ENCODE assay signal across 25 cellular contexts in genomic region chr18:50724631-50725235, GRCh38.
DNase-seq lines count a peak whose midpoint lies in the region; ATAC-seq, FAIRE-seq and TF ChIP-seq lines count a peak whose summit lies in the region.
"Had no signal": no experiment of that assay in that cellular context is flagged by ENCODE, and none has a peak within 500 bp of the region (broad histone marks: within the 10 kb centered on the region; RNA-seq: fewer than 3 reads in every experiment).

No MANE protein-coding gene starts in this region.

- no peak overlapping the region for H4K91ac ChIP-seq in H1 (replicated peaks; ENCODE audit: insufficient read length, low read length)

- H3K27me3 ChIP-seq in H7 (ENCODE audit: control insufficient read depth, insufficient read depth, low read length) (no peaks in the 10 kb centered on the region), H1 (replicated peaks in 1 of 4; ENCODE audit: control insufficient read depth in 3 of 4, extremely low read depth in 1 of 4, insufficient read depth in 3 of 4, low read length in 3 of 4) (no peaks in the 10 kb centered on the region), ovary (no peaks in the 10 kb centered on the region)
- H3K27me3 ChIP-seq: Peyer's patch had no signal

- H3K27ac ChIP-seq in H1 (ENCODE audit: low read depth, low read length) = no peak overlapping the region
- no peak overlapping the region for H3K27ac ChIP-seq in ovary
- H3K27ac ChIP-seq: C4-2B, Peyer's patch had no signal

- no peak overlapping the region for H3K56ac ChIP-seq in H1 (replicated peaks; ENCODE audit: insufficient read length, low read depth, low read length)

- TF ChIP-seq RAD21 in H1 (IDR thresholded peaks at IDR 0.05 in 1 of 2, conservative IDR thresholded peaks at IDR 0.05 in 1 of 2; ENCODE audit: low read depth in 2 of 2, low read length in 2 of 2) = no peak

- DNase-seq in H7 (peak; percentile 12), H1 (ENCODE audit: low read depth in 1 of 2, low spot score in 2 of 2) (no peak), left ventricle myocardium superior (peak; percentile 48), ovary (peak in 3 of 5 donors; percentile 47 to 55 (median 54)), dermis blood vessel endothelial cell (no peak)
- DNase-seq: Caco-2; CD8-positive, alpha-beta T cell; DMS79 treated with DMSO at 0.1 percent for 48 hours; GF-D8; GOT3; NCI-H1092; NCI-H1417 treated with DMSO at 0.1 percent for 48 hours; NCI-H1694 treated with DMSO at 0.1 percent for 48 hours; NCI-H2081 treated with DMSO at 0.1 percent for 48 hours; NCI-H2171 treated with DMSO at 0.1 percent for 48 hours; NCI-H345; NCI-H510A treated with DMSO at 0.1 percent for 48 hours; NCI-H774; Peyer's patch; SK-N-SH; SW 1271 had no signal

- WGBS in H1 (ENCODE audit: extremely low coverage in 1 of 2, insufficient coverage in 1 of 2, insufficient read length in 1 of 2, insufficient replicate concordance in 2 of 2, low coverage in 1 of 2, low lambda C conversion rate in 2 of 2, missing lambda C conversion rate in 1 of 2), 2 experiments = 95% methylated on average over 6 of the region's 7 CpGs; no CpG with 5 or more reads in 1 of the 2 experiments
- WGBS in ovary, 3 donors = 31 to 42% (median 32%) methylated on average over 7 of the region's 7 CpGs

- intact Hi-C loops in left ventricle myocardium superior (cut with micrococcal nuclease) (no loop called here), ovary (cut with DNase I) (no loop called here)

- H3K4me3 ChIP-seq in H7 (ENCODE audit: insufficient read depth, low read depth, low read length) (no peak overlapping the region), H1 (ENCODE audit: extremely low read depth in 1 of 4, insufficient read depth in 2 of 4, low read depth in 3 of 4, low read length in 4 of 4) (no peak overlapping the region), ovary (no peak overlapping the region)
- H3K4me3 ChIP-seq: Peyer's patch had no signal

- no peak overlapping the region for H2AFZ ChIP-seq in H1 (ENCODE audit: low read length)

- H2AK5ac ChIP-seq in H1 (ENCODE audit: low read depth, low read length) = no peak overlapping the region

- H4K20me1 ChIP-seq in H1 (replicated peaks in 1 of 2; ENCODE audit: control insufficient read depth in 1 of 2, insufficient read depth in 2 of 2, low read length in 2 of 2) = peaks cover 0 to 1% of the 10 kb centered on the region in 2 experiments

- no peak for TF ChIP-seq CTCF in H1 (IDR thresholded peaks at IDR 0.05; ENCODE audit: control extremely low read depth in 1 of 3, insufficient read depth in 1 of 3, low read depth in 1 of 3, low read length in 3 of 3)
- no peak for TF ChIP-seq CTCF in ovary (IDR thresholded peaks at IDR 0.05)

- H3K18ac ChIP-seq in H1 (ENCODE audit: extremely low read depth, low read length) = no peak overlapping the region

- no peak overlapping the region for H2BK15ac ChIP-seq in H1 (ENCODE audit: low read length)

- peak overlapping the region; percentile 32; the same call in 1 of the 2 replicates for H2BK20ac ChIP-seq in H1 (ENCODE audit: low read length)

- H3K79me1 ChIP-seq in H1 (ENCODE audit: low read depth, low read length) = no peaks in the 10 kb centered on the region

- H4K5ac ChIP-seq in H1 (ENCODE audit: insufficient read length, low read depth, low read length) = no peak overlapping the region

- ATAC-seq in left ventricle myocardium superior (peak; percentile 74), HG03139 (IDR thresholded peaks at IDR 0.05; ENCODE audit: unreplicated experiment) (no peak), HG02885 (IDR thresholded peaks at IDR 0.05; ENCODE audit: poor library complexity, unreplicated experiment) (no peak)
- ATAC-seq: CD8-positive, alpha-beta T cell had no signal

- TF ChIP-seq EP300 in H1 (IDR thresholded peaks at IDR 0.05; ENCODE audit: borderline replicate concordance in 1 of 2, low read depth in 2 of 2, low read length in 2 of 2) (no peak), ovary (IDR thresholded peaks at IDR 0.05) (no peak)

- no peaks in the 10 kb centered on the region for H3K36me3 ChIP-seq in H7 (replicated peaks; ENCODE audit: control insufficient read depth, insufficient read depth, low read length)
- H3K36me3 ChIP-seq in H1 (ENCODE audit: control insufficient read depth in 2 of 4, insufficient read depth in 4 of 4, low read length in 3 of 4) = no peaks in the 10 kb centered on the region
- no peaks in the 10 kb centered on the region for H3K36me3 ChIP-seq in ovary
- H3K36me3 ChIP-seq: Peyer's patch had no signal

- H3K79me2 ChIP-seq in H1 (ENCODE audit: control insufficient read depth in 1 of 2, insufficient read depth in 2 of 2, low read length in 2 of 2) = no peaks in the 10 kb centered on the region

- no peak overlapping the region for H2BK120ac ChIP-seq in H1 (replicated peaks; ENCODE audit: low read depth, low read length)

- H3K14ac ChIP-seq in H1 (ENCODE audit: insufficient read length) = no peak overlapping the region

- H3K4ac ChIP-seq in H1 (replicated peaks; ENCODE audit: insufficient read length, low read depth, low read length) = no peak overlapping the region

- no peak for FAIRE-seq in H1 (lab: Jason Lieb, UNC)
- FAIRE-seq: GM12891 had no signal

- H3K9me3 ChIP-seq in H1 (ENCODE audit: insufficient read depth in 2 of 2, low read depth in 1 of 2, low read length in 1 of 2) = no peaks in the 10 kb centered on the region
- H3K9me3 ChIP-seq in ovary = no peaks in the 10 kb centered on the region
- H3K9me3 ChIP-seq: Caco-2, Peyer's patch, SK-N-SH had no signal

- TF ChIP-seq POLR2A in H1 (IDR thresholded peaks at IDR 0.05; ENCODE audit: control extremely low read depth in 1 of 2, low read depth in 2 of 2, low read length in 2 of 2) = no peak
- no peak for TF ChIP-seq POLR2A in ovary (IDR thresholded peaks at IDR 0.05)

- H3K23ac ChIP-seq in H1 (ENCODE audit: insufficient read length) = no peak overlapping the region

- no peak overlapping the region for H2BK5ac ChIP-seq in H1 (ENCODE audit: low read depth, low read length)

- H3K9ac ChIP-seq in H1 (replicated peaks in 1 of 4; ENCODE audit: extremely low read depth in 1 of 4, low read depth in 3 of 4, low read length in 3 of 4) = no peak overlapping the region
- H3K9ac ChIP-seq: SK-N-SH had no signal

- CTCF ChIA-PET in H1 (lab: Charles Lee; ENCODE audit: partially characterized antibody) = interaction anchor here (1.0 kb wide), 2 partner anchors 51 to 89 kb away, joined by 3 read pairs; no protein-coding TSS in a partner anchor

- H3K23me2 ChIP-seq in H1 (ENCODE audit: low read depth, low read length) = no peaks in the 10 kb centered on the region

- H2BK12ac ChIP-seq in H1 (ENCODE audit: low read depth, low read length) = no peak overlapping the region

- POLR2A ChIA-PET in H1 (lab: Charles Lee; ENCODE audit: partially characterized antibody) = no interaction called here

- H3K4me1 ChIP-seq in H1 (replicated peaks in 1 of 4; ENCODE audit: control insufficient read depth in 3 of 4, insufficient read depth in 4 of 4, low read length in 3 of 4) (peaks cover 0 to 4% (median 3%) of the 10 kb centered on the region in 4 experiments; a peak in 2 of 7 replicates), ovary (ENCODE audit: insufficient read depth) (peaks cover 2% of the 10 kb centered on the region)
- H3K4me1 ChIP-seq: Peyer's patch had no signal

- 0 out of 2 replicates have a peak overlapping the region, but pooled peaks have one; percentile 20 for H4K8ac ChIP-seq in H1 (ENCODE audit: extremely low read depth, insufficient read depth, low read length)

- H3K4me2 ChIP-seq in H1 (ENCODE audit: insufficient read depth in 1 of 2, low read depth in 2 of 2, low read length in 2 of 2) = no peak overlapping the region
- H3K4me2 ChIP-seq: SK-N-SH had no signal

TF ChIP-seq in H1, 55 proteins besides CTCF, POLR2A, EP300 and RAD21:
- no peak for TF ChIP-seq GTF2F1 (IDR thresholded peaks at IDR 0.05; ENCODE audit: borderline replicate concordance, low read depth, low read length)
- TF ChIP-seq E2F6 (IDR thresholded peaks at IDR 0.05) = no peak
- TF ChIP-seq HDAC2 (IDR thresholded peaks at IDR 0.05; ENCODE audit: borderline replicate concordance in 1 of 2, low read depth in 2 of 2, low read length in 2 of 2) = no peak
- no peak for TF ChIP-seq RFX5 (IDR thresholded peaks at IDR 0.05; ENCODE audit: borderline replicate concordance, low read depth, low read length)
- no peak for TF ChIP-seq BCL11A (IDR thresholded peaks at IDR 0.05; ENCODE audit: low read depth in 2 of 2, low read length in 2 of 2)
- no peak for TF ChIP-seq ASH2L (IDR thresholded peaks at IDR 0.05; ENCODE audit: low read length)
- TF ChIP-seq SUZ12 (IDR thresholded peaks at IDR 0.05; ENCODE audit: low read length) = no peak
- TF ChIP-seq RXRA (IDR thresholded peaks at IDR 0.05; ENCODE audit: insufficient read depth, low read depth, low read length) = no peak
- TF ChIP-seq SAP30 (IDR thresholded peaks at IDR 0.05; ENCODE audit: insufficient read depth, insufficient replicate concordance, low read length) = no peak
- no peak for TF ChIP-seq SIX5 (IDR thresholded peaks at IDR 0.05; ENCODE audit: low read depth, low read length)

Comparison
In these comparisons a context has a peak if more than half of its experiments do, and no peak if none do; other contexts are left out.
1. DNase-seq: peak in H7 (single experiment), left ventricle myocardium superior (single experiment) and ovary (3 of 5); none in H1 (0 of 2) and dermis blood vessel endothelial cell (single experiment).